8 cellular contexts compared by ENCODE assay signal in genomic region chr20:50111120-50111828, GRCh38. TPM values are rescaled to one million over a fixed set of nuclear protein-coding genes. Genes with fewer than 3 reads are reported as not detected.
DNase-seq lines count a peak whose midpoint lies in the region; ATAC-seq and TF ChIP-seq lines count a peak whose summit lies in the region.

No MANE protein-coding gene starts in this region.

- peaks cover 21% of the 10 kb centered on the region for H3F3A ChIP-seq in neural progenitor cell (ENCODE audit: low read depth)

- H3K4me1 Mint-ChIP-seq in T-cell (peaks cover 91 to 94% (median 93%) of the 10 kb centered on the region in 3 donors), neural progenitor cell (peaks cover 64% of the 10 kb centered on the region)
- peaks cover 81% of the 10 kb centered on the region for H3K4me1 Mint-ChIP-seq in dendritic cell treated with granulocyte-macrophage colony-stimulating factor and Interleukin-4, amounts not matched to agents 40 ng/mL and 50 ng/mL, for 4 days (ENCODE audit: low read depth)

- no peaks in the 10 kb centered on the region for H3K36me3 ChIP-seq in neural progenitor cell

- no peak for ATAC-seq in T-cell (replicated peaks in 1 of 4)
- no peak for ATAC-seq in HG02884 (IDR thresholded peaks at IDR 0.05; ENCODE audit: unreplicated experiment)

- POLR2A ChIA-PET in T-cell (lab: Charles Lee), result no interaction called here

- H4K20me1 ChIP-seq in neural progenitor cell (ENCODE audit: low read depth), result peaks cover 62% of the 10 kb centered on the region

- CTCF ChIA-PET in T-cell (lab: Charles Lee), result interaction anchor here (0.5 to 2.5 kb wide), 4 partner anchors 9 to 1110 kb away, joined by 5 to 6 read pairs (median 6); no protein-coding TSS in a partner anchor

- peak overlapping the region; percentile 93 to 97 for H3K27ac Mint-ChIP-seq in T-cell
- H3K27ac Mint-ChIP-seq in dendritic cell treated with granulocyte-macrophage colony-stimulating factor and Interleukin-4, amounts not matched to agents 40 ng/mL and 50 ng/mL, for 4 days, result peak overlapping the region; percentile 86
- H3K27ac Mint-ChIP-seq in neural progenitor cell, result peak overlapping the region; percentile 25

- H3K79me2 ChIP-seq in neural progenitor cell (ENCODE audit: low read depth), result peaks cover 91% of the 10 kb centered on the region

- no peaks in the 10 kb centered on the region for H3K36me3 Mint-ChIP-seq in T-cell
- H3K36me3 Mint-ChIP-seq in dendritic cell treated with granulocyte-macrophage colony-stimulating factor and Interleukin-4, amounts not matched to agents 40 ng/mL and 50 ng/mL, for 4 days (ENCODE audit: low read depth), result peaks cover 36% of the 10 kb centered on the region
- H3K36me3 Mint-ChIP-seq in neural progenitor cell, result peaks cover 16% of the 10 kb centered on the region

- no peak overlapping the region for H3K27ac ChIP-seq in neural progenitor cell

- H3K4me2 ChIP-seq in neural progenitor cell, result peak overlapping the region; percentile 94

- TF ChIP-seq CTCF in neural progenitor cell (IDR thresholded peaks at IDR 0.05), result no peak

- H3K9me3 Mint-ChIP-seq in T-cell (no peaks in the 10 kb centered on the region), neural progenitor cell (no peaks in the 10 kb centered on the region)
- no peaks in the 10 kb centered on the region for H3K9me3 Mint-ChIP-seq in dendritic cell treated with granulocyte-macrophage colony-stimulating factor and Interleukin-4, amounts not matched to agents 40 ng/mL and 50 ng/mL, for 4 days

- peak overlapping the region; percentile 94 to 97 (median 96) for H3K4me3 Mint-ChIP-seq in T-cell
- peak overlapping the region; percentile 96 for H3K4me3 Mint-ChIP-seq in dendritic cell treated with granulocyte-macrophage colony-stimulating factor and Interleukin-4, amounts not matched to agents 40 ng/mL and 50 ng/mL, for 4 days
- H3K4me3 Mint-ChIP-seq in neural progenitor cell, result peak overlapping the region; percentile 99

- intact Hi-C loops in dendritic cell treated with granulocyte-macrophage colony-stimulating factor and Interleukin-4, amounts not matched to agents 40 ng/mL and 50 ng/mL, for 4 days (cut with micrococcal nuclease), result loop anchor here (5.0 kb wide), 1 partner anchor 41 kb away; the partner anchor contains the start of gene PEDS1

- H3K9me3 ChIP-seq in neural progenitor cell (ENCODE audit: low read depth), result no peaks in the 10 kb centered on the region

- peak overlapping the region; percentile 97 for H3K9ac ChIP-seq in neural progenitor cell

- H3K4me1 ChIP-seq in neural progenitor cell, result peaks cover 24% of the 10 kb centered on the region

- H2AFZ ChIP-seq in neural progenitor cell (replicated peaks), result no peak overlapping the region

- peak overlapping the region; percentile 93 for H3K4me3 ChIP-seq in neural progenitor cell

- H3K27me3 ChIP-seq in neural progenitor cell, result no peaks in the 10 kb centered on the region

- no peaks in the 10 kb centered on the region for H3K27me3 Mint-ChIP-seq in T-cell
- no peaks in the 10 kb centered on the region for H3K27me3 Mint-ChIP-seq in dendritic cell treated with granulocyte-macrophage colony-stimulating factor and Interleukin-4, amounts not matched to agents 40 ng/mL and 50 ng/mL, for 4 days
- no peaks in the 10 kb centered on the region for H3K27me3 Mint-ChIP-seq in neural progenitor cell (ENCODE audit: insufficient read depth, low read depth)

- peak; percentile 29 for DNase-seq in GM04504 (ENCODE audit: low read depth)
- DNase-seq in T-cell, result no peak
- DNase-seq in neural progenitor cell (ENCODE audit: low spot score), result no peak
- no peak for DNase-seq in NOMO-1 treated with DMSO at 0.1 percent for 48 hours (lab: John Stamatoyannopoulos, UW; ENCODE audit: unreplicated experiment)
- DNase-seq in inferior parietal cortex (ENCODE audit: extremely low spot score), result no peak
- no peak for DNase-seq in NCI-H146 treated with DMSO at 0.1 percent for 48 hours (lab: John Stamatoyannopoulos, UW; ENCODE audit: unreplicated experiment)

RNA-seq across cellular contexts. Expression of gene UBE2V1, which starts 1.7 kb away (rescaled TPM):
- 100 to 1,000 TPM; 107 to 194 (median 116) TPM for total RNA-seq in T-cell
- 121 and 143 TPM in 2 replicates for total RNA-seq in neural progenitor cell (ENCODE audit: low replicate concordance)

RNA-seq across cellular contexts. Expression of gene PEDS1, which starts 42.2 kb away (rescaled TPM):
- 10 to 100 TPM; 17.6 to 20.0 (median 18.3) TPM for total RNA-seq in T-cell
- 9.5 and 21.6 TPM in 2 replicates for total RNA-seq in neural progenitor cell (ENCODE audit: low replicate concordance)

Comparison
In these comparisons a context has a peak if more than half of its experiments do, and no peak if none do; other contexts are left out.
1. H3K27ac Mint-ChIP-seq: peak in every context shown above with its lines; median percentile 95 in T-cell; 86 in dendritic cell treated with granulocyte-macrophage colony-stimulating factor and Interleukin-4, amounts not matched to agents 40 ng/mL and 50 ng/mL, for 4 days; 25 in neural progenitor cell.